Comparison of ENCODE assay signal across 31 cellular contexts in the genomic region with DNA sequence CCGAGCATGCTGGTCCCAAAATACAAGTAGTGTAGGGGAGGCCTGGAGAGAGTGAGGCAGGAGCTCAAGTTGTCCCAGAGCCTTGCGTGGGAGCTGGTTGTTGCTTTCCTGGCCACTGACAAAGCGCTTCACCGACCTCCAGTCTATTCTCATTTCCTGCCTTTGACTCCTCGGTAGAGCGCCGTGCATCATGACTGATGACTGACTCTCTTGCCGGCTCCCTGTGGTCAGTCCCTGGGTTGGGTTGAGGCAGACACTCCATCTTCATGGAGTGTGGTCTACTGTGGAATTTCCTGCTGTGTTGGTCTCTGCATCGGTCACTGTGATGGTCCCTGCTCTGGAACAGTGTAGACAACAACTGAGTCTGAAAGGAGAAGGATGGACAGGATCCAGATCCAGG.
DNase-seq lines count a peak whose midpoint lies in the region; ATAC-seq and TF ChIP-seq lines count a peak whose summit lies in the region.
"Had no signal": no experiment of that assay in that cellular context is flagged by ENCODE, and none has a peak within 500 bp of the region (broad histone marks: within the 10 kb centered on the region; RNA-seq: fewer than 3 reads in every experiment).

No MANE protein-coding gene starts in this region.

- H3K23ac ChIP-seq in mesenchymal stem cell (ENCODE audit: low read length in 2 of 2) = no peak overlapping the region

- no peaks in the 10 kb centered on the region for H3K9me3 ChIP-seq in mesenchymal stem cell (ENCODE audit: control insufficient read depth, low read length)
- H3K9me3 ChIP-seq: left lung, pancreas, thoracic aorta, vagina had no signal

- no peak overlapping the region for H4K8ac ChIP-seq in mesenchymal stem cell (ENCODE audit: low read length)

- H2AFZ ChIP-seq in mesenchymal stem cell (ENCODE audit: low read depth, low read length) = no peak overlapping the region

- peaks cover 70% of the 10 kb centered on the region for H3K4me1 Mint-ChIP-seq in HFFc6 (ENCODE audit: low read depth)
- H3K4me1 Mint-ChIP-seq in activated T-cell treated with anti-CD3 and anti-CD28 coated beads, Interleukin-2, amount 50 U/mL, for 4 hours (ENCODE audit: low read depth) = no peaks in the 10 kb centered on the region
- H3K4me1 Mint-ChIP-seq: activated CD8-positive, alpha-beta memory T cell treated with anti-CD3 and anti-CD28 coated beads, Interleukin-2, amount 10 ng/mL, durations not matched to agents 7 days and 5 days; activated naive CD4-positive, alpha-beta T cell treated with anti-CD3 and anti-CD28 coated beads, Interleukin-2, amount 50 U/mL, for 24 hours; CD14-positive monocyte; immature natural killer cell; T-helper 17 cell had no signal

- H3K4me2 ChIP-seq in mesenchymal stem cell (ENCODE audit: low read length, poor library complexity, severe bottlenecking) = no peak overlapping the region

- no peak for ATAC-seq in activated T-cell treated with anti-CD3 and anti-CD28 coated beads, Interleukin-2, amount 50 U/mL, for 4 hours
- ATAC-seq in HG03139 (IDR thresholded peaks at IDR 0.05; ENCODE audit: unreplicated experiment) = no peak
- ATAC-seq: activated CD8-positive, alpha-beta memory T cell treated with anti-CD3 and anti-CD28 coated beads, Interleukin-2, amount 10 ng/mL, durations not matched to agents 7 days and 5 days; effector memory CD8-positive, alpha-beta T cell; esophagus mucosa; left lung; naive thymus-derived CD4-positive, alpha-beta T cell; pancreas; right cardiac atrium; stimulated activated naive B cell treated with anti-CD40 and anti-IgM and Interleukin-4, amounts not matched to agents 10 μg/mL and 1 μg/mL and 100 μg/mL, for 72 hours; T-helper 17 cell had no signal

- H3K18ac ChIP-seq in mesenchymal stem cell (ENCODE audit: low read depth in 1 of 2, low read length in 2 of 2) = peak overlapping the region in 1 of 2 experiments; percentile 64

- TF ChIP-seq CTCF in BJ (IDR thresholded peaks at IDR 0.05; ENCODE audit: insufficient read depth, low read depth, low read length) (no peak), HFFc6 (IDR thresholded peaks at IDR 0.05) (no peak)

- no peak overlapping the region for H2BK120ac ChIP-seq in mesenchymal stem cell (ENCODE audit: low read depth, low read length)

- H3K9me3 Mint-ChIP-seq in HFFc6 = no peaks in the 10 kb centered on the region; the same call in 1 of the 2 replicates
- no peaks in the 10 kb centered on the region for H3K9me3 Mint-ChIP-seq in activated T-cell treated with anti-CD3 and anti-CD28 coated beads, Interleukin-2, amount 50 U/mL, for 4 hours
- H3K9me3 Mint-ChIP-seq: activated naive CD4-positive, alpha-beta T cell treated with anti-CD3 and anti-CD28 coated beads, Interleukin-2, amount 50 U/mL, for 24 hours; effector memory CD8-positive, alpha-beta T cell; stimulated activated naive B cell treated with anti-CD40 and anti-IgM and Interleukin-4, amounts not matched to agents 10 μg/mL and 1 μg/mL and 100 μg/mL, for 72 hours had no signal

- H3K4me3 ChIP-seq in BJ (ENCODE audit: low read depth, low read length) (no peak overlapping the region), mesenchymal stem cell (ENCODE audit: insufficient read depth in 1 of 2, low read depth in 1 of 2, low read length in 2 of 2) (no peak overlapping the region)
- H3K4me3 ChIP-seq: left lung, pancreas, thoracic aorta, vagina had no signal

- H3K4me1 ChIP-seq in mesenchymal stem cell (ENCODE audit: control insufficient read depth, insufficient read depth, low read depth, low read length) = peaks cover 25% of the 10 kb centered on the region
- H3K4me1 ChIP-seq: left lung, pancreas had no signal

- H3K14ac ChIP-seq in mesenchymal stem cell (ENCODE audit: low read length in 2 of 2) = no peak overlapping the region

- peak overlapping the region in 1 of 2 experiments; percentile 46 for H3K4ac ChIP-seq in mesenchymal stem cell (ENCODE audit: low read depth in 1 of 2, low read length in 2 of 2)

- no peak overlapping the region for H3K9ac ChIP-seq in mesenchymal stem cell (ENCODE audit: low read length)

- H2BK15ac ChIP-seq in mesenchymal stem cell (ENCODE audit: low read depth, poor library complexity, severe bottlenecking) = no peak overlapping the region

- peak overlapping the region; percentile 40; the same call in 1 of the 2 replicates for H3K4me3 Mint-ChIP-seq in HFFc6
- H3K4me3 Mint-ChIP-seq in activated T-cell treated with anti-CD3 and anti-CD28 coated beads, Interleukin-2, amount 50 U/mL, for 4 hours = no peak overlapping the region
- H3K4me3 Mint-ChIP-seq: activated CD8-positive, alpha-beta memory T cell treated with anti-CD3 and anti-CD28 coated beads, Interleukin-2, amount 10 ng/mL, durations not matched to agents 7 days and 5 days; activated naive CD4-positive, alpha-beta T cell treated with anti-CD3 and anti-CD28 coated beads, Interleukin-2, amount 50 U/mL, for 24 hours; effector memory CD8-positive, alpha-beta T cell; immature natural killer cell; naive thymus-derived CD4-positive, alpha-beta T cell; stimulated activated naive B cell treated with anti-CD40 and anti-IgM and Interleukin-4, amounts not matched to agents 10 μg/mL and 1 μg/mL and 100 μg/mL, for 72 hours; T-helper 17 cell had no signal

- peak overlapping the region; percentile 80 to 93 for H2BK12ac ChIP-seq in mesenchymal stem cell (ENCODE audit: low read length in 2 of 2)

- H4K91ac ChIP-seq in mesenchymal stem cell (ENCODE audit: low read length) = peak overlapping the region; percentile 58

- POLR2A ChIA-PET in BJ (lab: Charles Lee) = no interaction called here

- DNase-seq in BJ (ENCODE audit: low read depth) = peak; percentile 19
- peak; percentile 61 for DNase-seq in HFFc6
- peak; percentile 64 for DNase-seq in astrocyte of the hippocampus (ENCODE audit: low read depth, low spot score)
- DNase-seq in mesenchymal stem cell = peak; percentile 65
- DNase-seq in activated T-cell treated with anti-CD3 and anti-CD28 coated beads, Interleukin-2, amount 50 U/mL, for 4 hours = no peak
- no peak for DNase-seq in NCI-H2029 (lab: John Stamatoyannopoulos, UW)
- no peak for DNase-seq in T-helper 2 cell
- DNase-seq: ACHN; activated CD4-positive, alpha-beta T cell treated with anti-CD3 and anti-CD28 coated beads, Interleukin-2, amount 50 U/mL, for 1 hour; activated CD8-positive, alpha-beta memory T cell treated with anti-CD3 and anti-CD28 coated beads, Interleukin-2, amount 10 ng/mL, durations not matched to agents 7 days and 5 days; effector memory CD8-positive, alpha-beta T cell; hippocampal formation; immature natural killer cell; KG1; left lung; naive thymus-derived CD4-positive, alpha-beta T cell; NCI-H146; NCI-H510A; NK-92 treated with Interleukin-12 subunit alpha and Interleukin-12 subunit beta, amount 100 ng/mL, for 24 hours; pancreas; right cardiac atrium; stimulated activated CD4-positive, alpha-beta T cell treated with anti-CD3 and anti-CD28 coated beads, Interleukin-12 subunit alpha, Interleukin-12 subunit beta, amount 100 ng/mL, for 4 hours; stimulated activated CD4-positive, alpha-beta T cell treated with anti-CD3 and anti-CD28 coated beads, Interleukin-4, amount 100 ng/mL, for 24 hours; stimulated activated naive B cell treated with anti-CD40 and anti-IgM and Interleukin-4, amounts not matched to agents 10 μg/mL and 1 μg/mL and 100 μg/mL, for 72 hours; T-helper 17 cell had no signal

- H3K27ac Mint-ChIP-seq in HFFc6 = peak overlapping the region; percentile 74
- H3K27ac Mint-ChIP-seq: activated CD8-positive, alpha-beta memory T cell treated with anti-CD3 and anti-CD28 coated beads, Interleukin-2, amount 10 ng/mL, durations not matched to agents 7 days and 5 days; activated naive CD4-positive, alpha-beta T cell treated with anti-CD3 and anti-CD28 coated beads, Interleukin-2, amount 50 U/mL, for 24 hours; effector memory CD8-positive, alpha-beta T cell; immature natural killer cell; naive thymus-derived CD4-positive, alpha-beta T cell; stimulated activated naive B cell treated with anti-CD40 and anti-IgM and Interleukin-4, amounts not matched to agents 10 μg/mL and 1 μg/mL and 100 μg/mL, for 72 hours; T-helper 17 cell had no signal

- H3K27me3 ChIP-seq in BJ (ENCODE audit: control insufficient read depth, insufficient read depth, low read length) (no peaks in the 10 kb centered on the region), mesenchymal stem cell (ENCODE audit: control insufficient read depth in 1 of 2, insufficient read depth in 1 of 2, low read length in 2 of 2) (no peaks in the 10 kb centered on the region)
- H3K27me3 ChIP-seq: pancreas, vagina had no signal

- no peak overlapping the region for H3K27ac ChIP-seq in mesenchymal stem cell (ENCODE audit: low read length, poor library complexity, severe bottlenecking)
- H3K27ac ChIP-seq: left lung, pancreas, thoracic aorta, vagina had no signal

- no peaks in the 10 kb centered on the region for H3K79me1 ChIP-seq in mesenchymal stem cell (replicated peaks; ENCODE audit: low read length, poor library complexity, severe bottlenecking)

- H3K27me3 Mint-ChIP-seq in HFFc6 (ENCODE audit: insufficient read depth) = no peaks in the 10 kb centered on the region; the same call in 1 of the 2 replicates
- H3K27me3 Mint-ChIP-seq in activated T-cell treated with anti-CD3 and anti-CD28 coated beads, Interleukin-2, amount 50 U/mL, for 4 hours (ENCODE audit: low read depth) = peaks cover 6% of the 10 kb centered on the region

- no peaks in the 10 kb centered on the region for H3K36me3 ChIP-seq in BJ (ENCODE audit: control insufficient read depth, insufficient read depth, low read length)
- H3K36me3 ChIP-seq in mesenchymal stem cell (ENCODE audit: control insufficient read depth in 1 of 2, insufficient read depth in 2 of 2, low read depth in 1 of 2, low read length in 2 of 2) = no peaks in the 10 kb centered on the region
- H3K36me3 ChIP-seq: left lung, pancreas, thoracic aorta, vagina had no signal

- H2AK5ac ChIP-seq in mesenchymal stem cell (ENCODE audit: low read length, severe bottlenecking) = peak overlapping the region; percentile 12

- WGBS in mesenchymal stem cell = 36% methylated on average over 9 of the region's 9 CpGs

- no peaks in the 10 kb centered on the region for H3K36me3 Mint-ChIP-seq in HFFc6 (ENCODE audit: low read depth)
- H3K36me3 Mint-ChIP-seq in activated T-cell treated with anti-CD3 and anti-CD28 coated beads, Interleukin-2, amount 50 U/mL, for 4 hours (ENCODE audit: insufficient read depth) = no peaks in the 10 kb centered on the region
- H3K36me3 Mint-ChIP-seq: activated CD8-positive, alpha-beta memory T cell treated with anti-CD3 and anti-CD28 coated beads, Interleukin-2, amount 10 ng/mL, durations not matched to agents 7 days and 5 days; activated naive CD4-positive, alpha-beta T cell treated with anti-CD3 and anti-CD28 coated beads, Interleukin-2, amount 50 U/mL, for 24 hours; CD14-positive monocyte; immature natural killer cell; naive thymus-derived CD4-positive, alpha-beta T cell; stimulated activated naive B cell treated with anti-CD40 and anti-IgM and Interleukin-4, amounts not matched to agents 10 μg/mL and 1 μg/mL and 100 μg/mL, for 72 hours had no signal

- H2BK5ac ChIP-seq in mesenchymal stem cell (ENCODE audit: low read depth, low read length, poor library complexity, severe bottlenecking) = no peak overlapping the region

- CTCF ChIA-PET in BJ (lab: Yijun Ruan, JAX) = no interaction called here

Comparison
In these comparisons a context has a peak if more than half of its experiments do, and no peak if none do; other contexts are left out.
1. DNase-seq: peak in BJ (single experiment), HFFc6 (single experiment), astrocyte of the hippocampus (single experiment) and mesenchymal stem cell (single experiment); none in activated T-cell treated with anti-CD3 and anti-CD28 coated beads, Interleukin-2, amount 50 U/mL, for 4 hours (single experiment), NCI-H2029 (single experiment) and T-helper 2 cell (0 of 5).